Comparison of ENCODE assay signal across 29 cellular contexts in the genomic region with DNA sequence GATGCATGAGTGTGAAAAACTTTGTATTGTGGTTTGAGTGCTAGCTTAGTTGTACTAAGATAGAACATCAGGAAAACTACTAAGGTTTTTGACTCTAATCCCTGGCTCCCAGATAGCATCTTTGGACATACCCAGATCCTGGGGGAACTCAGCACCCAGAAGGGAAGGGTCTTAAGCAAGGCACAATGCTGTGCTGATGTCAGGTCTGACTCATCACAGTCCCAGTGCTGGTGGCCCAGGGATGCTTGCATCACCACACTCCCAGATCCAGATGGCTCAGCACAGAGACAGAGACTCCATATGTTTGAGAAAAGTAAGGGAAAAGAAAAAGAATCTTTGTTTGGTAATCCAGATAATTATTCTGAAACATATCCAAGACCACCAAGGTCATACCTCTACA. TPM values are rescaled to one million over a fixed set of nuclear protein-coding genes. Genes with fewer than 3 reads are reported as not detected.
DNase-seq lines count a peak whose midpoint lies in the region; ATAC-seq and TF ChIP-seq lines count a peak whose summit lies in the region.
"Had no signal": no experiment of that assay in that cellular context is flagged by ENCODE, and none has a peak within 500 bp of the region (broad histone marks: within the 10 kb centered on the region; RNA-seq: fewer than 3 reads in every experiment).

No MANE protein-coding gene starts in this region.

- H3K9me3 ChIP-seq in breast epithelium (peaks cover 12 to 15% of the 10 kb centered on the region in 2 donors), smooth muscle cell (replicated peaks; ENCODE audit: low read depth) (no peaks in the 10 kb centered on the region), right atrium auricular region (peaks cover 0 to 7% of the 10 kb centered on the region in 2 donors)
- H3K9me3 ChIP-seq: HAP-1, pancreas had no signal

- no peaks in the 10 kb centered on the region for H3K79me2 ChIP-seq in smooth muscle cell (ENCODE audit: low read depth)

- no TSS peak for BruUV-seq in MCF 10A (replicated peaks; lab: Mats Ljungman, UMichigan)

- H3K4me1 ChIP-seq in breast epithelium (no peaks in the 10 kb centered on the region), smooth muscle cell (ENCODE audit: low read depth) (no peaks in the 10 kb centered on the region), right atrium auricular region (no peaks in the 10 kb centered on the region)
- H3K4me1 ChIP-seq: HAP-1, heart left ventricle, pancreas had no signal

- no peak overlapping the region for H3K9ac ChIP-seq in smooth muscle cell (ENCODE audit: low read depth)

- POLR2A ChIA-PET in MCF 10A (lab: Yijun Ruan, JAX) = no interaction called here

- peak; percentile 8 for DNase-seq in MCF 10A (ENCODE audit: unreplicated experiment)
- DNase-seq in breast epithelium (ENCODE audit: low spot score in 2 of 2) = no peak
- peak; percentile 42 for DNase-seq in RPMI7951 (ENCODE audit: low read depth)
- no peak for DNase-seq in smooth muscle cell (lab: John Stamatoyannopoulos, UW; ENCODE audit: unreplicated experiment)
- DNase-seq in NCI-H1436 treated with DMSO at 0.1 percent for 48 hours (lab: John Stamatoyannopoulos, UW) = no peak
- no peak for DNase-seq in right atrium auricular region (ENCODE audit: low spot score)
- DNase-seq in COR-L47 (lab: John Stamatoyannopoulos, UW) = no peak
- DNase-seq: 8988T; activated CD4-positive, alpha-beta T cell treated with anti-CD3 and anti-CD28 coated beads for 1 hour; activated T-cell treated with anti-CD3 and anti-CD28 coated beads, Interleukin-2, amount 50 U/mL, for 1 hour; AML-193; amygdala; caudate nucleus; CD8-positive, alpha-beta memory T cell; dermis blood vessel endothelial cell; DMS79; heart left ventricle; midbrain; natural killer cell; NCI-H187 treated with DMSO at 0.1 percent for 48 hours; NCI-H69; pancreas had no signal

- CTCF ChIA-PET in MCF 10A (lab: Yijun Ruan, JAX) = no interaction called here

- H3K36me3 Mint-ChIP-seq in MCF 10A (ENCODE audit: insufficient read depth, unreplicated experiment) = no peaks in the 10 kb centered on the region
- H3K36me3 Mint-ChIP-seq: CD8-positive, alpha-beta memory T cell; type B pancreatic cell had no signal

- H3K27me3 Mint-ChIP-seq in MCF 10A (ENCODE audit: insufficient read depth, unreplicated experiment) = no peaks in the 10 kb centered on the region
- H3K27me3 Mint-ChIP-seq: type B pancreatic cell had no signal

- no peak overlapping the region for H2AFZ ChIP-seq in smooth muscle cell (ENCODE audit: low read depth)

- H3K4me3 ChIP-seq in breast epithelium (no peak overlapping the region), smooth muscle cell (no peak overlapping the region), right atrium auricular region (no peak overlapping the region)
- H3K4me3 ChIP-seq: HAP-1, heart left ventricle, pancreas had no signal

- no peaks in the 10 kb centered on the region for H4K20me1 ChIP-seq in smooth muscle cell (ENCODE audit: low read depth)

- no peak overlapping the region for H3K4me3 Mint-ChIP-seq in MCF 10A (ENCODE audit: unreplicated experiment)
- H3K4me3 Mint-ChIP-seq: CD8-positive, alpha-beta memory T cell; natural killer cell; type B pancreatic cell had no signal

- H3K4me1 Mint-ChIP-seq in MCF 10A (ENCODE audit: insufficient read depth, unreplicated experiment) = peaks cover 4% of the 10 kb centered on the region
- H3K4me1 Mint-ChIP-seq: CD8-positive, alpha-beta memory T cell; natural killer cell had no signal

- ATAC-seq in HG02852 (IDR thresholded peaks at IDR 0.05; ENCODE audit: unreplicated experiment) = peak; percentile 24
- ATAC-seq: heart left ventricle, left lobe of liver, natural killer cell, pancreas, Right ventricle myocardium inferior, sciatic nerve had no signal

- intact Hi-C loops in MCF 10A (cut with micrococcal nuclease) (no loop called here), breast epithelium (cut with DNase I; ENCODE audit: low total_unique reads) (no loop called here)

- H3K4me2 ChIP-seq in smooth muscle cell = no peak overlapping the region

- H3K27ac Mint-ChIP-seq in MCF 10A (ENCODE audit: low read depth, unreplicated experiment) = no peak overlapping the region
- H3K27ac Mint-ChIP-seq: CD8-positive, alpha-beta memory T cell; natural killer cell; type B pancreatic cell had no signal

- H3K9me3 Mint-ChIP-seq in MCF 10A (ENCODE audit: unreplicated experiment) = peaks cover 24% of the 10 kb centered on the region

- no peaks in the 10 kb centered on the region for H3F3A ChIP-seq in smooth muscle cell (ENCODE audit: low read depth)

- no peak for TF ChIP-seq CTCF in MCF 10A (IDR thresholded peaks at IDR 0.05; ENCODE audit: unreplicated experiment)
- TF ChIP-seq CTCF in breast epithelium (IDR thresholded peaks at IDR 0.05) = no peak
- TF ChIP-seq CTCF in smooth muscle cell (IDR thresholded peaks at IDR 0.05; ENCODE audit: borderline replicate concordance, insufficient read depth, poor library complexity, severe bottlenecking) = no peak
- no peak for TF ChIP-seq CTCF in right atrium auricular region (IDR thresholded peaks at IDR 0.05)

- H3K27ac ChIP-seq in breast epithelium (no peak overlapping the region), smooth muscle cell (ENCODE audit: low read depth) (peak overlapping the region; percentile 19), right atrium auricular region (no peak overlapping the region)
- H3K27ac ChIP-seq: heart left ventricle, pancreas had no signal

- H3K36me3 ChIP-seq in breast epithelium (no peaks in the 10 kb centered on the region), smooth muscle cell (ENCODE audit: low read depth) (no peaks in the 10 kb centered on the region), right atrium auricular region (no peaks in the 10 kb centered on the region)
- H3K36me3 ChIP-seq: HAP-1, heart left ventricle, pancreas had no signal

- H3K27me3 ChIP-seq in breast epithelium (no peaks in the 10 kb centered on the region), smooth muscle cell (ENCODE audit: low read depth) (no peaks in the 10 kb centered on the region), right atrium auricular region (no peaks in the 10 kb centered on the region)
- H3K27me3 ChIP-seq: heart left ventricle, pancreas had no signal

- TF ChIP-seq POLR2A in breast epithelium (IDR thresholded peaks at IDR 0.05) = no peak

RNA-seq across cellular contexts. Expression of gene OR56A3, which starts 18.3 kb away (rescaled TPM):
- not detected in 2 replicates for total RNA-seq in MCF 10A (2022)
- not detected for total RNA-seq in breast epithelium
- not detected in 2 replicates for total RNA-seq in RPMI7951 (2014; rRNA removed; shearing (Covaris generic))
- not detected in 2 replicates for total RNA-seq in smooth muscle cell
- polyA plus RNA-seq in smooth muscle cell = not detected in 2 replicates
- not detected for total RNA-seq in right atrium auricular region
- total RNA-seq: CD8-positive, alpha-beta memory T cell; dermis blood vessel endothelial cell; endothelial cell of umbilical vein; heart left ventricle; left lobe of liver; natural killer cell; pancreas; Right ventricle myocardium inferior; sciatic nerve had no signal
- polyA plus RNA-seq: CD8-positive, alpha-beta memory T cell; endothelial cell of umbilical vein; heart left ventricle; pancreas had no signal

RNA-seq across cellular contexts. Expression of gene OR52E5, which starts 30.8 kb away (rescaled TPM):
- total RNA-seq in MCF 10A (2022) = not detected in 2 replicates
- not detected for total RNA-seq in breast epithelium
- total RNA-seq in RPMI7951 (2014; rRNA removed; shearing (Covaris generic)) = not detected in 2 replicates
- not detected in 2 replicates for total RNA-seq in smooth muscle cell
- polyA plus RNA-seq in smooth muscle cell = not detected in 2 replicates
- total RNA-seq in right atrium auricular region = not detected
- total RNA-seq: CD8-positive, alpha-beta memory T cell; dermis blood vessel endothelial cell; endothelial cell of umbilical vein; heart left ventricle; left lobe of liver; natural killer cell; pancreas; Right ventricle myocardium inferior; sciatic nerve had no signal
- polyA plus RNA-seq: CD8-positive, alpha-beta memory T cell; endothelial cell of umbilical vein; heart left ventricle; pancreas had no signal

RNA-seq across cellular contexts. Expression of gene OR52E4, which starts 43.4 kb away (rescaled TPM):
- total RNA-seq in MCF 10A (2022) (not detected in 2 replicates), breast epithelium (not detected), smooth muscle cell (0.22 TPM in 1 of 2 replicates, not detected in the other), right atrium auricular region (not detected)
- total RNA-seq in RPMI7951 (2014; rRNA removed; shearing (Covaris generic)) = not detected in 2 replicates
- not detected in 2 replicates for polyA plus RNA-seq in smooth muscle cell
- total RNA-seq: CD8-positive, alpha-beta memory T cell; dermis blood vessel endothelial cell; endothelial cell of umbilical vein; heart left ventricle; left lobe of liver; natural killer cell; pancreas; Right ventricle myocardium inferior; sciatic nerve had no signal
- polyA plus RNA-seq: CD8-positive, alpha-beta memory T cell; endothelial cell of umbilical vein; heart left ventricle; pancreas had no signal

RNA-seq across cellular contexts. Expression of gene OR56A5, which starts 44.5 kb away (rescaled TPM):
- total RNA-seq in MCF 10A (2022) (not detected in 2 replicates), breast epithelium (not detected), smooth muscle cell (2.2 TPM in 1 of 2 replicates, not detected in the other), right atrium auricular region (not detected)
- total RNA-seq in RPMI7951 (2014; rRNA removed; shearing (Covaris generic)) = not detected in 2 replicates
- not detected in 2 replicates for polyA plus RNA-seq in smooth muscle cell
- total RNA-seq: CD8-positive, alpha-beta memory T cell; dermis blood vessel endothelial cell; endothelial cell of umbilical vein; heart left ventricle; left lobe of liver; pancreas; Right ventricle myocardium inferior; sciatic nerve had no signal
- polyA plus RNA-seq: CD8-positive, alpha-beta memory T cell; endothelial cell of umbilical vein; heart left ventricle; pancreas had no signal

Comparison
In these comparisons a context has a peak if more than half of its experiments do, and no peak if none do; other contexts are left out.
1. DNase-seq: peak in MCF 10A (single experiment) and RPMI7951 (single experiment); none in breast epithelium (0 of 2), smooth muscle cell (single experiment), NCI-H1436 treated with DMSO at 0.1 percent for 48 hours (single experiment), right atrium auricular region (single experiment) and COR-L47 (single experiment).